In the genomic region with DNA sequence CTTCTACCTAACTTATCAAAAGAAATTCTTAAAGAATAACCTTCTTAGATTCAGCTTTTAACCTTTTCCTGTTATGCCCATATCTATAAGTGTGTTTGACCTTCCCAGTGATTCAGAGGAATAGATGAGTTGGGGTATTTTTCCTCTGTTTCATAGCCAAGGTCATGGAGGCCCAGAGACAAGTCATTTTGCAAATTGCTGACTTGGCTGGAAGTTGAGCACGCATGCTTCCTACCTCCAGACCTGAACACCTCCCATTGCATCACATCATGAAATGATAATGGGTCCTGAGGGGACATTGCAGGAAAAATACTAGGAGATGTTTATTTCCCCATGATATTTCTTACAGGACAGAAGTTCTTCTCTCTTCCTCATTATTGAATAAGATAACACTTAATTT, we compare ENCODE assay signal across 3 cellular contexts.
TF ChIP-seq lines count a peak whose summit lies in the region.

No MANE protein-coding gene starts in this region.

TF ChIP-seq in A549, 52 proteins besides CTCF, POLR2A, EP300 and RAD21:
- peak; percentile 83 for TF ChIP-seq MAFK (IDR thresholded peaks at IDR 0.05; ENCODE audit: partially characterized antibody)
- TF ChIP-seq FOSB (CRISPR knock-in tag; IDR thresholded peaks at IDR 0.05): no peak

TF ChIP-seq in IMR-90, 13 proteins besides CTCF, POLR2A, EP300 and RAD21:
- TF ChIP-seq MAFK (IDR thresholded peaks at IDR 0.05; ENCODE audit: low read depth, low read length) (peak; percentile 77), MXI1 (IDR thresholded peaks at IDR 0.05; ENCODE audit: borderline replicate concordance, low read depth, low read length) (no peak)

TF ChIP-seq in H1, 55 proteins besides CTCF, POLR2A, EP300 and RAD21:
- TF ChIP-seq ATF3 (IDR thresholded peaks at IDR 0.05; ENCODE audit: insufficient read depth, low read depth, low read length) (no peak), MAFK (IDR thresholded peaks at IDR 0.05; ENCODE audit: low read depth, low read length) (0 out of 2 replicates have a peak, but pooled peaks have one; percentile 11)
